Comparison of ENCODE assay signal across 8 cellular contexts in the genomic region with DNA sequence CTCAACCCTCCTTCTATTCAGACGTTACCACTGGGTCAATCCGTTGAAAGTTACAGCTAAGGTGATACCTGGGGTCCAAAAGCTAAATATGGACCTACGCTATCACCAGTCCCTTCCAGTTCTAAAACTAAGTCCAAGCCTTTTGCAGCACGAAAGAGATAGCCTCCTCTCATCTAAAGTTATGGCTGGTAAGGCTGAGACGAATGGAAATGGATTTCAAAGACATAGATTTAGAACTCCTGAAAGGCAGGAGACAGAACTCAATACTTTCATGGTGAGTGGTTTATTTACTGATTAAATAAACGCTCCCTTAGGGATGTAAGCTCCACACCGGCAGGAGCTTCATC. TPM values are rescaled to one million over a fixed set of nuclear protein-coding genes. Genes with fewer than 3 reads are reported as not detected.
A peak's percentile ranks its signal among the peaks of the same experiment; 100 is the strongest.
DNase-seq lines count a peak whose midpoint lies in the region; ATAC-seq and TF ChIP-seq lines count a peak whose summit lies in the region.

No MANE protein-coding gene starts in this region.

- H3K27me3 Mint-ChIP-seq in natural killer cell (ENCODE audit: low read depth in 2 of 2), result no peaks in the 10 kb centered on the region

- intact Hi-C loops in natural killer cell (cut with micrococcal nuclease), result loop anchor here (2.0 to 10.0 kb wide), 6 partner anchors 191 to 1129 kb away; a partner anchor contains a TSS

- TF ChIP-seq CTCF in natural killer cell (IDR thresholded peaks at IDR 0.05), result no peak

- peaks cover 45 to 51% of the 10 kb centered on the region in 2 donors for H3K4me1 Mint-ChIP-seq in natural killer cell

- H3K4me3 ChIP-seq in Karpas-422 (ENCODE audit: low read length), result peak overlapping the region; percentile 87

- no peaks in the 10 kb centered on the region for H3K36me3 Mint-ChIP-seq in natural killer cell

- peak overlapping the region; percentile 91 for H3K4me3 Mint-ChIP-seq in natural killer cell

- H3K27ac ChIP-seq in Karpas-422 (ENCODE audit: low read length), result peak overlapping the region; percentile 99
- peak overlapping the region; percentile 93 for H3K27ac ChIP-seq in cingulate gyrus (ENCODE audit: low read depth, low read length)

- H3K27me3 ChIP-seq in Karpas-422 (ENCODE audit: low read length), result no peaks in the 10 kb centered on the region

- peaks cover 94% of the 10 kb centered on the region for H3K79me2 ChIP-seq in Karpas-422 (ENCODE audit: low read length)

- peaks cover 12% of the 10 kb centered on the region for H3K36me3 ChIP-seq in Karpas-422 (ENCODE audit: insufficient read depth, low read length)

- ATAC-seq in natural killer cell (no peak), HG02610 (IDR thresholded peaks at IDR 0.05; ENCODE audit: unreplicated experiment) (no peak), HG03196 (IDR thresholded peaks at IDR 0.05; ENCODE audit: unreplicated experiment) (no peak), GM19467 (IDR thresholded peaks at IDR 0.05; ENCODE audit: unreplicated experiment) (no peak)

- DNase-seq in Ammon's horn (ENCODE audit: low spot score) (peak; percentile 21), Karpas-422 (peak; percentile 55), natural killer cell (no peak), retina (no peak)

- H3K4me1 ChIP-seq in Karpas-422 (ENCODE audit: low read length), result peaks cover 68% of the 10 kb centered on the region

- H2AFZ ChIP-seq in Karpas-422 (ENCODE audit: low read length), result no peak overlapping the region

- no peaks in the 10 kb centered on the region for H3K9me3 Mint-ChIP-seq in natural killer cell

- no peaks in the 10 kb centered on the region for H3K9me2 ChIP-seq in Karpas-422 (replicated peaks; ENCODE audit: insufficient read depth, low read length)

- H4K20me1 ChIP-seq in Karpas-422 (ENCODE audit: insufficient read depth, low read depth, low read length), result peaks cover 9% of the 10 kb centered on the region

- H3K9ac ChIP-seq in Karpas-422 (ENCODE audit: low read length), result peak overlapping the region; percentile 99

- peak overlapping the region; percentile 79 for H3K4me2 ChIP-seq in Karpas-422 (ENCODE audit: low read depth, low read length, poor library complexity, severe bottlenecking)

- peak overlapping the region; percentile 87 to 93 for H3K27ac Mint-ChIP-seq in natural killer cell

- H3K9me3 ChIP-seq in Karpas-422 (ENCODE audit: low read length), result no peaks in the 10 kb centered on the region

RNA-seq across cellular contexts. Expression of a gene that starts 0.8 kb away (rescaled TPM):
- 85.4 and 86.8 TPM in 2 replicates for total RNA-seq in Karpas-422 (2014; rRNA removed; shearing (Covaris generic); ENCODE audit: low replicate concordance)
- total RNA-seq in natural killer cell, result 10 to 100 TPM; 23.5 to 33.9 (median 31.8) TPM

Comparison
In these comparisons a context has a peak if more than half of its experiments do, and no peak if none do; other contexts are left out.
1. DNase-seq: peak in Ammon's horn (single experiment) and Karpas-422 (single experiment); none in natural killer cell (single experiment) and retina (single experiment).